ENCODE assay signal across 8 cellular contexts in the genomic region with DNA sequence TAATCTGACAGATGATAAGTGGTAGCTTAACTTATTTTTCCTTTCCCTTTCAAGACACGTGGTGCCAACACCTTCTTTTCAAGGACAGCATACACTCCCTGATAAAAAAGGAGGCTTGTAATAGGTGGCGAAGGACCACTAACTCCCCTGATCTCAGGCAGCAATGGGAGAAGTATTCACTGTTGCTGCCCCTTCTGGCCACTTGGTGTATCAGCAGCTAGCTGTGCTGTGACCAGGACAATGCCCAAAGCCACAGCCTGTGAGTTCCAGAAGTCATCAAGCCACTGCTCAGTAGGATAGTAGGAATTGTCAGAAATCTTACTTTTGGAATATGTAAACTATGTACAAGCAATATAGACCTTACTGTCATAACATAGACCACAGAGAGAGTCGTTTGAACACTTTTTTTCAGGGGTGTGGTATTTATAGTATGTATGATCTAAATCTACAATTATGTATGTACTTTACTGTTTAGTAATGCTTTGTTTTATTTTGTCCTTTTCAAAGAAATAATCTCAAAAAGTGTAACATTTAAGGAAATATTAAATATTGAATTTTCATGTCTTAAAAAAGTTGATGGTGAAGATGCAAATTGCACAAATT.
DNase-seq lines count a peak whose midpoint lies in the region; ATAC-seq, FAIRE-seq and TF ChIP-seq lines count a peak whose summit lies in the region.

No MANE protein-coding gene starts in this region.

- H3K4me2 ChIP-seq in GM23248 (ENCODE audit: unreplicated experiment): no peak overlapping the region
- H3K4me2 ChIP-seq in Karpas-422 (ENCODE audit: low read depth, low read length, poor library complexity, severe bottlenecking): no peak overlapping the region
- no peak overlapping the region for H3K4me2 ChIP-seq in HepG2 (ENCODE audit: low read depth, low read length)

- CTCF ChIA-PET in HepG2 (lab: Yijun Ruan, JAX; ENCODE audit: low intra/inter-chr PET ratio, low total read pairs): no interaction called here

- H3K36me3 ChIP-seq in GM23248 (ENCODE audit: low read depth): no peaks in the 10 kb centered on the region
- no peaks in the 10 kb centered on the region for H3K36me3 ChIP-seq in Karpas-422 (ENCODE audit: insufficient read depth, low read length)
- no peaks in the 10 kb centered on the region for H3K36me3 ChIP-seq in ascending aorta
- no peaks in the 10 kb centered on the region for H3K36me3 ChIP-seq in HepG2 (replicated peaks in 1 of 2; ENCODE audit: control insufficient read depth in 1 of 2, insufficient read depth in 2 of 2, low read length in 2 of 2)

- POLR2A ChIA-PET in HepG2 (lab: Yijun Ruan, JAX): no interaction called here

- FAIRE-seq in HepG2 (lab: Jason Lieb, UNC): no peak

- TF ChIP-seq RAD21 in HepG2 (CRISPR knock-in tag; IDR thresholded peaks at IDR 0.05): no peak

- no peaks in the 10 kb centered on the region for H3K9me3 ChIP-seq in GM23248 (ENCODE audit: low read depth)
- no peaks in the 10 kb centered on the region for H3K9me3 ChIP-seq in Karpas-422 (ENCODE audit: low read length)
- H3K9me3 ChIP-seq in ascending aorta: no peaks in the 10 kb centered on the region
- H3K9me3 ChIP-seq in HepG2 (ENCODE audit: low read length): no peaks in the 10 kb centered on the region

- no peak overlapping the region for H3K27ac ChIP-seq in GM23248
- H3K27ac ChIP-seq in Karpas-422 (ENCODE audit: low read length): no peak overlapping the region
- no peak overlapping the region for H3K27ac ChIP-seq in ascending aorta
- H3K27ac ChIP-seq in HepG2 (ENCODE audit: extremely low read length, insufficient read depth, low read length): no peak overlapping the region

- H3K79me2 ChIP-seq in GM23248 (ENCODE audit: insufficient read depth) (no peaks in the 10 kb centered on the region), Karpas-422 (ENCODE audit: low read length) (no peaks in the 10 kb centered on the region), HepG2 (ENCODE audit: insufficient read depth, low read length) (no peaks in the 10 kb centered on the region)

- H3K9me2 ChIP-seq in GM23248 (ENCODE audit: insufficient read depth) (no peaks in the 10 kb centered on the region), Karpas-422 (replicated peaks; ENCODE audit: insufficient read depth, low read length) (no peaks in the 10 kb centered on the region)

- 30 to 33% methylated on average over 3 of the region's 3 CpGs for WGBS in GM23248 (ENCODE audit: low coverage in 1 of 2, low lambda C conversion rate in 2 of 2, missing lambda C conversion rate in 2 of 2), 2 experiments
- 12% methylated on average over 3 of the region's 3 CpGs for WGBS in HepG2 (ENCODE audit: low lambda C conversion rate)

- TF ChIP-seq CTCF in ascending aorta (IDR thresholded peaks at IDR 0.05) (peak; percentile 12 to 37 (median 32)), HepG2 (CRISPR knock-in tag; IDR thresholded peaks at IDR 0.05) (peak; percentile 57)

- ATAC-seq in HepG2: peak; percentile 90

- no peak overlapping the region for H3K4me3 ChIP-seq in GM23248
- no peak overlapping the region for H3K4me3 ChIP-seq in Karpas-422 (ENCODE audit: low read length)
- H3K4me3 ChIP-seq in ascending aorta: no peak overlapping the region
- no peak overlapping the region for H3K4me3 ChIP-seq in HepG2 (replicated peaks in 1 of 3; ENCODE audit: insufficient read depth in 1 of 3, low read depth in 2 of 3, low read length in 3 of 3)

- TF ChIP-seq EP300 in HepG2 (IDR thresholded peaks at IDR 0.05; ENCODE audit: low read depth in 2 of 2, low read length in 2 of 2) (no peak), HepG2 (CRISPR knock-in tag; IDR thresholded peaks at IDR 0.05; ENCODE audit: borderline replicate concordance) (no peak)

- TF ChIP-seq POLR2A in HepG2 (IDR thresholded peaks at IDR 0.05; ENCODE audit: insufficient read depth in 1 of 2, low read depth in 2 of 2, low read length in 2 of 2): no peak

- no peak overlapping the region for H2AFZ ChIP-seq in GM23248
- no peak overlapping the region for H2AFZ ChIP-seq in Karpas-422 (ENCODE audit: low read length)
- no peak overlapping the region for H2AFZ ChIP-seq in HepG2 (ENCODE audit: low read length)

- DNase-seq in ACHN: peak; percentile 38
- peak; percentile 36 for DNase-seq in DMS53 treated with DMSO at 0.1 percent for 48 hours (lab: John Stamatoyannopoulos, UW; ENCODE audit: unreplicated experiment)
- peak; percentile 62 for DNase-seq in GM23248
- DNase-seq in Karpas-422: peak; percentile 66
- DNase-seq in ascending aorta (ENCODE audit: low spot score in 2 of 2): no peak
- peak; percentile 3 for DNase-seq in HepG2 (ENCODE audit: low spot score)
- DNase-seq in DMS79 treated with DMSO at 0.1 percent for 48 hours (lab: John Stamatoyannopoulos, UW): no peak
- DNase-seq in activated CD4-positive, alpha-beta T cell treated with anti-CD3 and anti-CD28 coated beads for 4 hours: no peak

- intact Hi-C loops in ascending aorta (cut with DNase I) (no loop called here), HepG2 (cut with micrococcal nuclease; ENCODE audit: unreplicated experiment) (no loop called here)

- BruUV-seq in HepG2 (replicated peaks; lab: Mats Ljungman, UMichigan): no TSS peak

- H3K4me1 ChIP-seq in GM23248 (ENCODE audit: insufficient read depth) (no peaks in the 10 kb centered on the region), Karpas-422 (ENCODE audit: low read length) (no peaks in the 10 kb centered on the region), ascending aorta (no peaks in the 10 kb centered on the region), HepG2 (ENCODE audit: insufficient read depth, low read length) (no peaks in the 10 kb centered on the region)

- H4K20me1 ChIP-seq in GM23248 (ENCODE audit: insufficient read depth): no peaks in the 10 kb centered on the region
- H4K20me1 ChIP-seq in Karpas-422 (ENCODE audit: insufficient read depth, low read depth, low read length): no peaks in the 10 kb centered on the region
- no peaks in the 10 kb centered on the region for H4K20me1 ChIP-seq in HepG2 (ENCODE audit: insufficient read depth, low read length)

- H3K27me3 ChIP-seq in GM23248 (replicated peaks; ENCODE audit: insufficient read depth) (peaks cover 13% of the 10 kb centered on the region; the same call in 1 of the 2 replicates), Karpas-422 (ENCODE audit: low read length) (no peaks in the 10 kb centered on the region), ascending aorta (no peaks in the 10 kb centered on the region), HepG2 (ENCODE audit: control insufficient read depth in 1 of 2, insufficient read depth in 2 of 2, low read length in 2 of 2) (no peaks in the 10 kb centered on the region)

- H3K9ac ChIP-seq in GM23248: no peak overlapping the region
- no peak overlapping the region for H3K9ac ChIP-seq in Karpas-422 (ENCODE audit: low read length)
- no peak overlapping the region for H3K9ac ChIP-seq in HepG2 (ENCODE audit: insufficient read depth, low read depth, low read length)

- in situ Hi-C loops in ACHN (cut with HindIII; ENCODE audit: low pct_ligation_motif_present, low pct_unique_long_range_greater_than_20kb, low sequenced_read_pairs): no loop called here
- in situ Hi-C loops in GM23248 (cut with MboI): no loop called here
- in situ Hi-C loops in HepG2 (cut with HindIII; ENCODE audit: extremely low pct_ligation_motif_present, low pct_unique_long_range_greater_than_20kb): no loop called here

- no peaks in the 10 kb centered on the region for H3F3A ChIP-seq in GM23248 (ENCODE audit: insufficient read depth)

TF ChIP-seq in HepG2, 621 proteins besides CTCF, POLR2A, EP300 and RAD21:
- TF ChIP-seq, protein P1, sequence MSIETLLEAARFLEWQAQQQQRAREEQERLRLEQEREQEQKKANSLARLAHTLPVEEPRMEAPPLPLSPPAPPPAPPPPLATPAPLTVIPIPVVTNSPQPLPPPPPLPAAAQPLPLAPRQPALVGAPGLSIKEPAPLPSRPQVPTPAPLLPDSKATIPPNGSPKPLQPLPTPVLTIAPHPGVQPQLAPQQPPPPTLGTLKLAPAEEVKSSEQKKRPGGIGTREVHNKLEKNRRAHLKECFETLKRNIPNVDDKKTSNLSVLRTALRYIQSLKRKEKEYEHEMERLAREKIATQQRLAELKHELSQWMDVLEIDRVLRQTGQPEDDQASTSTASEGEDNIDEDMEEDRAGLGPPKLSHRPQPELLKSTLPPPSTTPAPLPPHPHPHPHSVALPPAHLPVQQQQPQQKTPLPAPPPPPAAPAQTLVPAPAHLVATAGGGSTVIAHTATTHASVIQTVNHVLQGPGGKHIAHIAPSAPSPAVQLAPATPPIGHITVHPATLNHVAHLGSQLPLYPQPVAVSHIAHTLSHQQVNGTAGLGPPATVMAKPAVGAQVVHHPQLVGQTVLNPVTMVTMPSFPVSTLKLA (IDR thresholded peaks at IDR 0.05): 0 out of 2 replicates have a peak, but pooled peaks have one; percentile 25
- no peak for TF ChIP-seq ZNF496 (CRISPR knock-in tag; IDR thresholded peaks at IDR 0.05; ENCODE audit: insufficient replicate concordance)
- TF ChIP-seq NR1H2 (CRISPR knock-in tag; IDR thresholded peaks at IDR 0.05; ENCODE audit: borderline replicate concordance, low read depth): no peak

Comparison
In these comparisons a context has a peak if more than half of its experiments do, and no peak if none do; other contexts are left out.
1. DNase-seq: peak in ACHN (single experiment), DMS53 treated with DMSO at 0.1 percent for 48 hours (single experiment), GM23248 (single experiment), Karpas-422 (single experiment) and HepG2 (single experiment); none in ascending aorta (0 of 2), DMS79 treated with DMSO at 0.1 percent for 48 hours (single experiment) and activated CD4-positive, alpha-beta T cell treated with anti-CD3 and anti-CD28 coated beads for 4 hours (0 of 2).